16 cellular contexts compared by ENCODE assay signal in the genomic region with DNA sequence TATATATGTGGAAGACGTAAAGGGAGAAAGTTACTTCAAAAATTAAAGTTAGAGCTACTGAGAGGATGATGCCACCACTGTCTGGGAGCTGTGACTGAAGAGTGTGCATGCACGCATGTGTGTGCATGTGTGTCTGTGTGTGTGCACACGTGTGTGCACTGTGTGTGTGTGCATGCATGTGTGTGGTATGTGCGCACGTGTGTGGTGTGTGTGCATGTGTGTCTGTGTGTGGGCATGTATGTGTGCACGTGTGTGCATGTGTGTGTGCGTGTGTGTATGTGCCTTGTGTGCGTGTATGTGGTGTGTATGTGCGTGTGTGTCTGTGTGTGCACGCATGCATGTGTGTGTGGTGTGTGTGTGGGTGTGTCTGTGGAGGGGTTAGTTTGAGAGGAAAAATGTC.
DNase-seq lines count a peak whose midpoint lies in the region; ATAC-seq and TF ChIP-seq lines count a peak whose summit lies in the region.
"Had no signal": no experiment of that assay in that cellular context is flagged by ENCODE, and none has a peak within 500 bp of the region (broad histone marks: within the 10 kb centered on the region; RNA-seq: fewer than 3 reads in every experiment).

No MANE protein-coding gene starts in this region.

- POLR2A ChIA-PET in HEK293 (lab: Yijun Ruan, JAX) = no interaction called here

- H4K20me1 ChIP-seq in Karpas-422 (ENCODE audit: insufficient read depth, low read depth, low read length) = no peaks in the 10 kb centered on the region

- H2BK5ac ChIP-seq in trophoblast cell (ENCODE audit: low read depth, low read length, poor library complexity) = no peak overlapping the region

- H3K27ac Mint-ChIP-seq in glutamatergic neuron (ENCODE audit: unreplicated experiment) = peak overlapping the region; percentile 28
- H3K27ac Mint-ChIP-seq: CD14-positive monocyte; CD8-positive, alpha-beta T cell had no signal

- no peaks in the 10 kb centered on the region for H3K79me1 ChIP-seq in trophoblast cell (ENCODE audit: low read length)

- H3K18ac ChIP-seq in trophoblast cell (ENCODE audit: low read length) = no peak overlapping the region

- H3K4ac ChIP-seq in trophoblast cell (ENCODE audit: low read depth, low read length) = no peak overlapping the region

- H3K27me3 Mint-ChIP-seq in glutamatergic neuron (ENCODE audit: unreplicated experiment) = no peaks in the 10 kb centered on the region
- H3K27me3 Mint-ChIP-seq: IgD-negative memory B cell had no signal

- H2BK120ac ChIP-seq in trophoblast cell (ENCODE audit: insufficient read depth, low read length, poor library complexity) = no peak overlapping the region

- no peaks in the 10 kb centered on the region for H3K36me3 ChIP-seq in HEK293 (ENCODE audit: control insufficient read depth in 2 of 2, insufficient read depth in 1 of 2, low read length in 2 of 2)
- no peaks in the 10 kb centered on the region for H3K36me3 ChIP-seq in Karpas-422 (ENCODE audit: insufficient read depth, low read length)
- H3K36me3 ChIP-seq in trophoblast cell (ENCODE audit: control insufficient read depth in 1 of 2, insufficient read depth in 2 of 2, low read length in 2 of 2) = no peaks in the 10 kb centered on the region

- CTCF ChIA-PET in HEK293 (lab: Yijun Ruan, JAX) = no interaction called here

- no peak overlapping the region for H4K12ac ChIP-seq in trophoblast cell (ENCODE audit: low read depth, low read length)

- H3K27me3 ChIP-seq in Karpas-422 (ENCODE audit: low read length) (no peaks in the 10 kb centered on the region), trophoblast cell (ENCODE audit: insufficient read depth, low read length) (no peaks in the 10 kb centered on the region)

- peak overlapping the region; percentile 48 for H3K23ac ChIP-seq in trophoblast cell (ENCODE audit: low read length)

- H3K4me3 Mint-ChIP-seq in glutamatergic neuron (ENCODE audit: unreplicated experiment) = no peak overlapping the region
- H3K4me3 Mint-ChIP-seq: CD14-positive monocyte; CD8-positive, alpha-beta T cell; IgD-negative memory B cell had no signal

- no peaks in the 10 kb centered on the region for H3K9me2 ChIP-seq in Karpas-422 (replicated peaks; ENCODE audit: insufficient read depth, low read length)

- H4K91ac ChIP-seq in trophoblast cell (ENCODE audit: low read depth, low read length) = no peak overlapping the region

- H3K36me3 Mint-ChIP-seq in glutamatergic neuron (ENCODE audit: unreplicated experiment) = no peaks in the 10 kb centered on the region
- H3K36me3 Mint-ChIP-seq: CD14-positive monocyte; CD8-positive, alpha-beta T cell; IgD-negative memory B cell had no signal

- H3K4me3 ChIP-seq in HEK293 (ENCODE audit: low read depth, low read length) (no peak overlapping the region), Karpas-422 (ENCODE audit: low read length) (no peak overlapping the region; the same call in 1 of the 2 replicates), trophoblast cell (ENCODE audit: low read depth, low read length) (peak overlapping the region; percentile 62)

- TF ChIP-seq CTCF in HEK293 (tag by site-specific recombination; IDR thresholded peaks at IDR 0.05) (no peak), glutamatergic neuron (IDR thresholded peaks at IDR 0.05; ENCODE audit: partially characterized antibody, unreplicated experiment) (no peak)

- H3K9ac ChIP-seq in Karpas-422 (ENCODE audit: low read length) (no peak overlapping the region), trophoblast cell (ENCODE audit: low read length) (no peak overlapping the region)

- H3K79me2 ChIP-seq in Karpas-422 (ENCODE audit: low read length) = no peaks in the 10 kb centered on the region
- H3K79me2 ChIP-seq in trophoblast cell (ENCODE audit: control insufficient read depth, insufficient read depth, low read length, poor library complexity) = no peaks in the 10 kb centered on the region

- H3K4me1 Mint-ChIP-seq in glutamatergic neuron (ENCODE audit: low read depth, unreplicated experiment) = peaks cover 10% of the 10 kb centered on the region
- H3K4me1 Mint-ChIP-seq: CD14-positive monocyte had no signal

- H2AFZ ChIP-seq in Karpas-422 (ENCODE audit: low read length) = peak overlapping the region; percentile 95; the same call in 1 of the 2 replicates
- H2AFZ ChIP-seq in trophoblast cell (ENCODE audit: insufficient read depth, low read length, poor library complexity) = no peak overlapping the region

- H3K4me1 ChIP-seq in HEK293 (ENCODE audit: control insufficient read depth, insufficient read depth, low read length) (no peaks in the 10 kb centered on the region), Karpas-422 (ENCODE audit: low read length) (peaks cover 17% of the 10 kb centered on the region), trophoblast cell (ENCODE audit: control insufficient read depth in 1 of 2, insufficient read depth in 2 of 2, low read length in 2 of 2) (no peaks in the 10 kb centered on the region)

- H3K9me3 ChIP-seq in HEK293 (ENCODE audit: control insufficient read depth, insufficient read depth, low read depth, low read length) (no peaks in the 10 kb centered on the region), Karpas-422 (ENCODE audit: low read length) (no peaks in the 10 kb centered on the region), trophoblast cell (ENCODE audit: insufficient read depth, low read depth, low read length) (peaks cover 3% of the 10 kb centered on the region)

- H3K4me2 ChIP-seq in Karpas-422 (ENCODE audit: low read depth, low read length, poor library complexity, severe bottlenecking) = peak overlapping the region; percentile 55
- H3K4me2 ChIP-seq in trophoblast cell (ENCODE audit: low read length) = no peak overlapping the region

- H3K27ac ChIP-seq in HEK293 (ENCODE audit: extremely low read depth, low read depth, low read length) (no peak overlapping the region), Karpas-422 (ENCODE audit: low read length) (no peak overlapping the region), trophoblast cell (ENCODE audit: low read depth, low read length) (no peak overlapping the region)
- H3K27ac ChIP-seq: HL-60 had no signal

- DNase-seq in Karpas-422 (no peak), glutamatergic neuron (no peak), trophoblast cell (no peak), NCI-H2081 (lab: John Stamatoyannopoulos, UW) (no peak), iPS-NIHi7 (ENCODE audit: extremely low spot score) (no peak)
- DNase-seq: CD8-positive, alpha-beta T cell; COR-L47; DMS153; DMS79 treated with DMSO at 0.1 percent for 48 hours; EL had no signal

- WGBS in trophoblast cell (ENCODE audit: extremely low coverage, insufficient coverage, insufficient read length) = no CpG with 5 or more reads among the region's 10 CpGs

- H3K9me3 Mint-ChIP-seq in glutamatergic neuron (ENCODE audit: unreplicated experiment) = peaks cover 3% of the 10 kb centered on the region

- H3K14ac ChIP-seq in trophoblast cell (ENCODE audit: low read length) = no peak overlapping the region

- H4K8ac ChIP-seq in trophoblast cell (ENCODE audit: low read depth, low read length) = no peak overlapping the region

- H2BK12ac ChIP-seq in trophoblast cell (ENCODE audit: low read length) = no peak overlapping the region

- no peak for ATAC-seq in GM18511 (IDR thresholded peaks at IDR 0.05; ENCODE audit: unreplicated experiment)
- ATAC-seq: CD8-positive, alpha-beta T cell; HCT116 had no signal

- H2AK5ac ChIP-seq in trophoblast cell (ENCODE audit: low read length) = no peak overlapping the region

TF ChIP-seq in HEK293, 187 proteins besides CTCF, POLR2A, EP300 and RAD21:
- TF ChIP-seq ZNF16 (tag by site-specific recombination; IDR thresholded peaks at IDR 0.05; ENCODE audit: low read depth) (no peak), ZSCAN4 (tag by site-specific recombination; IDR thresholded peaks at IDR 0.05) (peak; percentile 95), ZNF24 (tag by site-specific recombination; IDR thresholded peaks at IDR 0.05) (no peak), EGR2 (tag by site-specific recombination; IDR thresholded peaks at IDR 0.05; ENCODE audit: low read depth) (no peak)
